Comparison of ENCODE assay signal across 9 cellular contexts in the genomic region with DNA sequence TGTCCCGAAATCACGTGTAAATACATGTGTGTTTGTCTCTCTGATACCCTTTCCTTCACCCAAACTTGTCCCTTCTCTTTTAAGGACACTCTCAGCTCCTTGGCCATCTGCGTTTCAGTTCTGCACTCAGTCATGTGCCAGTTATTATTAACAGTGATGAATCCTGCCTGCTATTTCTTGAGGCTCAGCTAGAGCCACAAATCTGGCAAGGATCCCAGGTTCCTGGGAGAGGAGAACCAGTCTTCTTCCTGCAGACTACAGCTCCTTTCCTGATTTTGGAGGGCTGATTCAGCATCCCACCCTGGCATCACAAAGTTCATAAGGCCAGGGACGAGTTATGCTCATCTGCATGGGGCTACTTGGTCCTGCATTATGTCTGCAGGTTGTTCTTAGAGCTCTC. TPM values are rescaled to one million over a fixed set of nuclear protein-coding genes. Genes with fewer than 3 reads are reported as not detected.
DNase-seq lines count a peak whose midpoint lies in the region; ATAC-seq and TF ChIP-seq lines count a peak whose summit lies in the region.
"Had no signal": no experiment of that assay in that cellular context is flagged by ENCODE, and none has a peak within 500 bp of the region (broad histone marks: within the 10 kb centered on the region; RNA-seq: fewer than 3 reads in every experiment).

No MANE protein-coding gene starts in this region.

- H3K4me1 ChIP-seq in RWPE2 (ENCODE audit: insufficient read depth, poor library complexity, severe bottlenecking) = peaks cover 59% of the 10 kb centered on the region
- H3K4me1 ChIP-seq in gastrocnemius medialis = peaks cover 19 to 33% of the 10 kb centered on the region in 2 donors

- intact Hi-C loops in gastrocnemius medialis (cut with DNase I; ENCODE audit: low total_unique reads) = loop anchor here (10.0 kb wide), 1 partner anchor 74 kb away; no protein-coding TSS in a partner anchor

- H3K27me3 ChIP-seq in RWPE2 (ENCODE audit: insufficient read depth, poor library complexity, severe bottlenecking) (no peaks in the 10 kb centered on the region), gastrocnemius medialis (no peaks in the 10 kb centered on the region)

- ATAC-seq in RWPE2 (ENCODE audit: low read depth) (no peak), gastrocnemius medialis (peak; percentile 74 to 85), HG03280 (IDR thresholded peaks at IDR 0.05; ENCODE audit: unreplicated experiment) (no peak), HG03460 (IDR thresholded peaks at IDR 0.05; ENCODE audit: unreplicated experiment) (no peak), GM18505 (IDR thresholded peaks at IDR 0.05; ENCODE audit: unreplicated experiment) (no peak), GM18867 (IDR thresholded peaks at IDR 0.05; ENCODE audit: unreplicated experiment) (no peak)

- H3K27ac ChIP-seq in RWPE2 (ENCODE audit: poor library complexity, severe bottlenecking) (peak overlapping the region; percentile 15), gastrocnemius medialis (peak overlapping the region; percentile 63 to 75 (median 70))

- TF ChIP-seq POLR2A in gastrocnemius medialis (IDR thresholded peaks at IDR 0.05) (no peak), GM18505 (IDR thresholded peaks at IDR 0.05; ENCODE audit: borderline replicate concordance, extremely low read depth, insufficient read depth, insufficient read length) (no peak)

- in situ Hi-C loops in gastrocnemius medialis (cut with MboI; ENCODE audit: low sequenced_read_pairs in 4 of 4) = no loop called here

- DNase-seq in Daoy (ENCODE audit: low read depth) = peak; percentile 67
- no peak for DNase-seq in RWPE2 (ENCODE audit: low spot score)
- DNase-seq in fibroblast of the conjunctiva (ENCODE audit: low read depth) = peak; percentile 31
- DNase-seq in gastrocnemius medialis = peak; percentile 74 to 75
- DNase-seq: activated CD8-positive, alpha-beta memory T cell treated with anti-CD3 and anti-CD28 coated beads, Interleukin-2, amount 50 U/mL, for 4 hours had no signal

- TF ChIP-seq CTCF in RWPE2 (IDR thresholded peaks at IDR 0.05; ENCODE audit: poor library complexity, severe bottlenecking) = no peak
- no peak for TF ChIP-seq CTCF in gastrocnemius medialis (IDR thresholded peaks at IDR 0.05 in 4 of 5, conservative IDR thresholded peaks at IDR 0.05 in 1 of 5)

- H3K4me3 ChIP-seq in RWPE2 (ENCODE audit: severe bottlenecking) = no peak overlapping the region
- no peak overlapping the region for H3K4me3 ChIP-seq in gastrocnemius medialis

- no peaks in the 10 kb centered on the region for H3K9me3 ChIP-seq in RWPE2 (ENCODE audit: severe bottlenecking)
- H3K9me3 ChIP-seq in gastrocnemius medialis = no peaks in the 10 kb centered on the region

- no peaks in the 10 kb centered on the region for H3K36me3 ChIP-seq in RWPE2 (ENCODE audit: low read depth)
- no peaks in the 10 kb centered on the region for H3K36me3 ChIP-seq in gastrocnemius medialis

RNA-seq across cellular contexts. Expression of a gene that starts 5.6 kb away (rescaled TPM):
- 0.30 and 2.2 TPM in 2 replicates for total RNA-seq in Daoy (2014; rRNA removed; shearing (Covaris generic))
- 1 to 10 TPM; 4.9 to 9.9 (median 8.7) TPM for total RNA-seq in gastrocnemius medialis

Comparison
In these comparisons a context has a peak if more than half of its experiments do, and no peak if none do; other contexts are left out.
1. ATAC-seq: peak in gastrocnemius medialis (2 of 2); none in RWPE2 (single experiment), HG03280 (single experiment), HG03460 (single experiment), GM18505 (single experiment) and GM18867 (single experiment).